Comparison of ENCODE assay signal across 2 cellular contexts in genomic region chr3:143004823-143005222, GRCh38.
TF ChIP-seq lines count a peak whose summit lies in the region.

No MANE protein-coding gene starts in this region.

TF ChIP-seq in GM23338, 12 proteins besides CTCF, POLR2A, EP300 and RAD21 (continued from another document):
- no peak for TF ChIP-seq ZNF462 (CRISPR knock-in tag; IDR thresholded peaks at IDR 0.05)
- TF ChIP-seq ZNF114 (CRISPR knock-in tag; IDR thresholded peaks at IDR 0.05), result no peak
- TF ChIP-seq JUNB (IDR thresholded peaks at IDR 0.05; ENCODE audit: unreplicated experiment), result no peak
- no peak for TF ChIP-seq REST (IDR thresholded peaks at IDR 0.05; ENCODE audit: unreplicated experiment)
- no peak for TF ChIP-seq ZNF331 (CRISPR knock-in tag; IDR thresholded peaks at IDR 0.05; ENCODE audit: low read depth)
- TF ChIP-seq ETS1 (IDR thresholded peaks at IDR 0.05), result no peak
- no peak for TF ChIP-seq EZH2phosphoT487 (IDR thresholded peaks at IDR 0.05; ENCODE audit: unreplicated experiment)
- TF ChIP-seq EZH2 (IDR thresholded peaks at IDR 0.05; ENCODE audit: low read depth, unreplicated experiment), result no peak

TF ChIP-seq in liver, 16 proteins besides CTCF, POLR2A, EP300 and RAD21 (continued from another document):
- peak; percentile 15 for TF ChIP-seq REST (IDR thresholded peaks at IDR 0.05)
